In genomic region chr1:211680752-211681327, GRCh38 we compare ENCODE assay signal across 8 cellular contexts. TPM values are rescaled to one million over a fixed set of nuclear protein-coding genes. Genes with fewer than 3 reads are reported as not detected.
DNase-seq lines count a peak whose midpoint lies in the region; ATAC-seq and TF ChIP-seq lines count a peak whose summit lies in the region.

No MANE protein-coding gene starts in this region.

- no peak overlapping the region for H3K27ac ChIP-seq in HL-60 (replicated peaks)

- no peak overlapping the region for H3K27ac Mint-ChIP-seq in Caco-2 (ENCODE audit: unreplicated experiment)
- peak overlapping the region; percentile 98 for H3K27ac Mint-ChIP-seq in memory B cell

- CTCF ChIA-PET in Caco-2 (lab: Charles Lee): interaction anchor here (0.5 to 2.5 kb wide), 29 partner anchors 10 to 877 kb away, joined by 3 to 109 read pairs (median 4); partner anchors contain the start of genes DTL and INTS7

- BruUV-seq in Caco-2 (replicated peaks; lab: Mats Ljungman, UMichigan): no TSS peak

- no peaks in the 10 kb centered on the region for H3K9me3 ChIP-seq in Caco-2

- intact Hi-C loops in Caco-2 (cut with micrococcal nuclease; ENCODE audit: unreplicated experiment): loop anchor here (1.0 to 5.0 kb wide), 8 partner anchors 61 to 776 kb away; partner anchors contain the start of genes DTL and INTS7

- no peaks in the 10 kb centered on the region for H3K36me3 ChIP-seq in Caco-2 (ENCODE audit: control insufficient read depth, insufficient read depth, low read length)

- no peak overlapping the region for H3K4me3 ChIP-seq in Caco-2 (ENCODE audit: low read depth, low read length)
- H3K4me3 ChIP-seq in HL-60 (replicated peaks; ENCODE audit: insufficient read depth, low read length): no peak overlapping the region

- TF ChIP-seq CTCF in Caco-2 (IDR thresholded peaks at IDR 0.05; ENCODE audit: insufficient read depth in 1 of 2, low read depth in 1 of 2, low read length in 1 of 2, severe bottlenecking in 1 of 2, unreplicated experiment in 1 of 2): peak; percentile 68 to 86
- peak; percentile 44 for TF ChIP-seq CTCF in HL-60 (IDR thresholded peaks at IDR 0.05; ENCODE audit: insufficient read depth, low read length)

- H3K4me1 Mint-ChIP-seq in Caco-2 (ENCODE audit: low read depth, unreplicated experiment) (peaks cover 14% of the 10 kb centered on the region), memory B cell (peaks cover 36% of the 10 kb centered on the region)

- DNase-seq in Caco-2: peak; percentile 74 to 78
- DNase-seq in HL-60 (ENCODE audit: low read depth in 1 of 2, low spot score in 1 of 2): peak; percentile 38 to 78
- peak; percentile 88 for DNase-seq in NCI-H774 (lab: John Stamatoyannopoulos, UW)
- DNase-seq in activated CD4-positive, alpha-beta T cell treated with anti-CD3 and anti-CD28 coated beads, Interleukin-2, amount 50 U/mL, for 24 hours (ENCODE audit: low read depth in 1 of 2, low spot score in 1 of 2): peak; percentile 34 to 68
- DNase-seq in dedifferentiated amniotic fluid mesenchymal stem cell (ENCODE audit: extremely low spot score): peak; percentile 95
- peak in 1 of 2 donors; percentile 61 for DNase-seq in memory B cell (ENCODE audit: low spot score in 2 of 2)
- peak; percentile 40 to 60 for DNase-seq in stimulated activated CD8-positive, alpha-beta memory T cell treated with anti-CD3 and anti-CD28 coated beads, Interleukin-15, amount 100 ng/mL, for 4 hours (ENCODE audit: low read depth in 2 of 2)

- no peaks in the 10 kb centered on the region for H3K4me1 ChIP-seq in Caco-2

- peak; percentile 74 for ATAC-seq in GM21360 (IDR thresholded peaks at IDR 0.05; ENCODE audit: unreplicated experiment)
- ATAC-seq in memory B cell (ENCODE audit: low read depth): peak; percentile 83

- POLR2A ChIA-PET in Caco-2 (lab: Charles Lee): interaction anchor here (0.6 to 1.3 kb wide), 2 partner anchors 20 to 355 kb away, joined by 3 to 12 read pairs; partner anchors contain the start of genes DTL and INTS7

- H3K36me3 Mint-ChIP-seq in Caco-2 (ENCODE audit: insufficient read depth, unreplicated experiment): peaks cover 2% of the 10 kb centered on the region
- H3K36me3 Mint-ChIP-seq in memory B cell: no peaks in the 10 kb centered on the region

- no peaks in the 10 kb centered on the region for H3K9me3 Mint-ChIP-seq in Caco-2 (ENCODE audit: unreplicated experiment)
- no peaks in the 10 kb centered on the region for H3K9me3 Mint-ChIP-seq in memory B cell

- H3K27me3 Mint-ChIP-seq in Caco-2 (ENCODE audit: insufficient read depth, unreplicated experiment) (no peaks in the 10 kb centered on the region), memory B cell (no peaks in the 10 kb centered on the region)

- H3K4me3 Mint-ChIP-seq in Caco-2 (ENCODE audit: unreplicated experiment) (no peak overlapping the region), memory B cell (peak overlapping the region; percentile 47)

- H3K27me3 ChIP-seq in Caco-2 (replicated peaks; ENCODE audit: control insufficient read depth, insufficient read depth, low read length): no peaks in the 10 kb centered on the region
- no peaks in the 10 kb centered on the region for H3K27me3 ChIP-seq in HL-60 (ENCODE audit: insufficient read depth, poor library complexity, severe bottlenecking)

RNA-seq across cellular contexts. Expression of gene NEK2, which starts 5.4 kb away (rescaled TPM):
- 32.1 and 34.7 TPM in 2 replicates for total RNA-seq in Caco-2 (2022)
